Comparison of ENCODE assay signal across 1 cellular context in the genomic region with DNA sequence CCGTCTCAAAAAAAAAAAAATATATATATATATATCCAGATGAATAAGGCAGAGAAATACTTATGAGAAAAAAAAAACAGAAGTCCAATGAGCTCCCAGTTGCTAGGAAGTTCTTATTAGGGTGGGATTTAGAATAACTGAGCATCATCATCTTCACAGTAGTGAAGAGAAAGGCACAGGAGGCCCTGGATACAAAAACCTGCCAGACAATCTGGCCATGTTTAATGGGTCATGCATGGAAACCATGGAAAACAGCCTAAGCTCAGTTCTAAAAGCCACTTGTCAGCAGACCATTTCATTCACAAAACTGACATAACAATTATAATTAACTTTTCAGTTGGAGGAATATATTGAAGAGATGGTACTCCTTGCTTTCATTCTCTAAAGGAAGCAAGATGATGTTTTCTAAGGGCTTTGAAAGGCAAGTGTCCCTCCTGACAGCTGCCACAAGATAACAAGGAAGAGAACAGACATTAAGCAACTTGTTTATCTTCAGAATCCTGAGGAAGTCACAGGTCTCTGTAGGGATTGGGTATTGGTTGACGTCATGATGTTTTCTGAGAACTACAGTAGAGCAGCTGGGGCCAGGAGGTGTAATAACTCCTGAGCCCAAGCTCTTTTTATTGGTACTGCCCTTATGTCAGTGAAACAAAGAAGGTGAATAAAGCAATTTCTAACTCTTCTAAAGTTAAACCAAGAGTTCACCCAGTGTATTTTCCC.
TF ChIP-seq lines count a peak whose summit lies in the region.

No MANE protein-coding gene starts in this region.

TF ChIP-seq in K562, 482 proteins besides CTCF, POLR2A, EP300 and RAD21 (continued from another document):
- TF ChIP-seq, protein P1, sequence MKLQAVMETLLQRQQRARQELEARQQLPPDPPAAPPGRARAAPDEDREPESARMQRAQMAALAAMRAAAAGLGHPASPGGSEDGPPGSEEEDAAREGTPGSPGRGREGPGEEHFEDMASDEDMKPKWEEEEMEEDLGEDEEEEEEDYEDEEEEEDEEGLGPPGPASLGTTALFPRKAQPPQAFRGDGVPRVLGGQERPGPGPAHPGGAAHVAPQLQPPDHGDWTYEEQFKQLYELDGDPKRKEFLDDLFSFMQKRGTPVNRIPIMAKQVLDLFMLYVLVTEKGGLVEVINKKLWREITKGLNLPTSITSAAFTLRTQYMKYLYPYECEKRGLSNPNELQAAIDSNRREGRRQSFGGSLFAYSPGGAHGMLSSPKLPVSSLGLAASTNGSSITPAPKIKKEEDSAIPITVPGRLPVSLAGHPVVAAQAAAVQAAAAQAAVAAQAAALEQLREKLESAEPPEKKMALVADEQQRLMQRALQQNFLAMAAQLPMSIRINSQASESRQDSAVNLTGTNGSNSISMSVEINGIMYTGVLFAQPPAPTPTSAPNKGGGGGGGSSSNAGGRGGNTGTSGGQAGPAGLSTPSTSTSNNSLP (IDR thresholded peaks at IDR 0.05; ENCODE audit: borderline replicate concordance, low read depth, low read length) = no peak
- TF ChIP-seq MEIS2 (IDR thresholded peaks at IDR 0.05; ENCODE audit: partially characterized antibody) = no peak
- TF ChIP-seq, protein P2, sequence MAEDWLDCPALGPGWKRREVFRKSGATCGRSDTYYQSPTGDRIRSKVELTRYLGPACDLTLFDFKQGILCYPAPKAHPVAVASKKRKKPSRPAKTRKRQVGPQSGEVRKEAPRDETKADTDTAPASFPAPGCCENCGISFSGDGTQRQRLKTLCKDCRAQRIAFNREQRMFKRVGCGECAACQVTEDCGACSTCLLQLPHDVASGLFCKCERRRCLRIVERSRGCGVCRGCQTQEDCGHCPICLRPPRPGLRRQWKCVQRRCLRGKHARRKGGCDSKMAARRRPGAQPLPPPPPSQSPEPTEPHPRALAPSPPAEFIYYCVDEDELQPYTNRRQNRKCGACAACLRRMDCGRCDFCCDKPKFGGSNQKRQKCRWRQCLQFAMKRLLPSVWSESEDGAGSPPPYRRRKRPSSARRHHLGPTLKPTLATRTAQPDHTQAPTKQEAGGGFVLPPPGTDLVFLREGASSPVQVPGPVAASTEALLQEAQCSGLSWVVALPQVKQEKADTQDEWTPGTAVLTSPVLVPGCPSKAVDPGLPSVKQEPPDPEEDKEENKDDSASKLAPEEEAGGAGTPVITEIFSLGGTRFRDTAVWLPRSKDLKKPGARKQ (CRISPR knock-in tag; IDR thresholded peaks at IDR 0.05) = no peak
- no peak for TF ChIP-seq COPS2 (conservative IDR thresholded peaks at IDR 0.05)
- TF ChIP-seq, protein P3, sequence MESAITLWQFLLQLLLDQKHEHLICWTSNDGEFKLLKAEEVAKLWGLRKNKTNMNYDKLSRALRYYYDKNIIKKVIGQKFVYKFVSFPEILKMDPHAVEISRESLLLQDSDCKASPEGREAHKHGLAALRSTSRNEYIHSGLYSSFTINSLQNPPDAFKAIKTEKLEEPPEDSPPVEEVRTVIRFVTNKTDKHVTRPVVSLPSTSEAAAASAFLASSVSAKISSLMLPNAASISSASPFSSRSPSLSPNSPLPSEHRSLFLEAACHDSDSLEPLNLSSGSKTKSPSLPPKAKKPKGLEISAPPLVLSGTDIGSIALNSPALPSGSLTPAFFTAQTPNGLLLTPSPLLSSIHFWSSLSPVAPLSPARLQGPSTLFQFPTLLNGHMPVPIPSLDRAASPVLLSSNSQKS (CRISPR knock-in tag; IDR thresholded peaks at IDR 0.05) = no peak
- no peak for TF ChIP-seq FIP1L1 (IDR thresholded peaks at IDR 0.05; ENCODE audit: low read depth, low read length, poor library complexity, severe bottlenecking)
- TF ChIP-seq, protein P4, sequence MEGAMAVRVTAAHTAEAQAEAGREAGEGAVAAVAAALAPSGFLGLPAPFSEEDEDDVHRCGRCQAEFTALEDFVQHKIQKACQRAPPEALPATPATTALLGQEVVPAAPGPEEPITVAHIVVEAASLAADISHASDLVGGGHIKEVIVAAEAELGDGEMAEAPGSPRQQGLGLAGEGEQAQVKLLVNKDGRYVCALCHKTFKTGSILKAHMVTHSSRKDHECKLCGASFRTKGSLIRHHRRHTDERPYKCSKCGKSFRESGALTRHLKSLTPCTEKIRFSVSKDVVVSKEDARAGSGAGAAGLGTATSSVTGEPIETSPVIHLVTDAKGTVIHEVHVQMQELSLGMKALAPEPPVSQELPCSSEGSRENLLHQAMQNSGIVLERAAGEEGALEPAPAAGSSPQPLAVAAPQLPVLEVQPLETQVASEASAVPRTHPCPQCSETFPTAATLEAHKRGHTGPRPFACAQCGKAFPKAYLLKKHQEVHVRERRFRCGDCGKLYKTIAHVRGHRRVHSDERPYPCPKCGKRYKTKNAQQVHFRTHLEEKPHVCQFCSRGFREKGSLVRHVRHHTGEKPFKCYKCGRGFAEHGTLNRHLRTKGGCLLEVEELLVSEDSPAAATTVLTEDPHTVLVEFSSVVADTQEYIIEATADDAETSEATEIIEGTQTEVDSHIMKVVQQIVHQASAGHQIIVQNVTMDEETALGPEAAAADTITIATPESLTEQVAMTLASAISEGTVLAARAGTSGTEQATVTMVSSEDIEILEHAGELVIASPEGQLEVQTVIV (CRISPR knock-in tag; IDR thresholded peaks at IDR 0.05; ENCODE audit: borderline replicate concordance) = no peak
- TF ChIP-seq MTA1 (IDR thresholded peaks at IDR 0.05; ENCODE audit: borderline replicate concordance) = no peak
- peak; percentile 29; the same call in 1 of the 2 replicates for TF ChIP-seq ATF7 (IDR thresholded peaks at IDR 0.05)
- TF ChIP-seq, protein P5, sequence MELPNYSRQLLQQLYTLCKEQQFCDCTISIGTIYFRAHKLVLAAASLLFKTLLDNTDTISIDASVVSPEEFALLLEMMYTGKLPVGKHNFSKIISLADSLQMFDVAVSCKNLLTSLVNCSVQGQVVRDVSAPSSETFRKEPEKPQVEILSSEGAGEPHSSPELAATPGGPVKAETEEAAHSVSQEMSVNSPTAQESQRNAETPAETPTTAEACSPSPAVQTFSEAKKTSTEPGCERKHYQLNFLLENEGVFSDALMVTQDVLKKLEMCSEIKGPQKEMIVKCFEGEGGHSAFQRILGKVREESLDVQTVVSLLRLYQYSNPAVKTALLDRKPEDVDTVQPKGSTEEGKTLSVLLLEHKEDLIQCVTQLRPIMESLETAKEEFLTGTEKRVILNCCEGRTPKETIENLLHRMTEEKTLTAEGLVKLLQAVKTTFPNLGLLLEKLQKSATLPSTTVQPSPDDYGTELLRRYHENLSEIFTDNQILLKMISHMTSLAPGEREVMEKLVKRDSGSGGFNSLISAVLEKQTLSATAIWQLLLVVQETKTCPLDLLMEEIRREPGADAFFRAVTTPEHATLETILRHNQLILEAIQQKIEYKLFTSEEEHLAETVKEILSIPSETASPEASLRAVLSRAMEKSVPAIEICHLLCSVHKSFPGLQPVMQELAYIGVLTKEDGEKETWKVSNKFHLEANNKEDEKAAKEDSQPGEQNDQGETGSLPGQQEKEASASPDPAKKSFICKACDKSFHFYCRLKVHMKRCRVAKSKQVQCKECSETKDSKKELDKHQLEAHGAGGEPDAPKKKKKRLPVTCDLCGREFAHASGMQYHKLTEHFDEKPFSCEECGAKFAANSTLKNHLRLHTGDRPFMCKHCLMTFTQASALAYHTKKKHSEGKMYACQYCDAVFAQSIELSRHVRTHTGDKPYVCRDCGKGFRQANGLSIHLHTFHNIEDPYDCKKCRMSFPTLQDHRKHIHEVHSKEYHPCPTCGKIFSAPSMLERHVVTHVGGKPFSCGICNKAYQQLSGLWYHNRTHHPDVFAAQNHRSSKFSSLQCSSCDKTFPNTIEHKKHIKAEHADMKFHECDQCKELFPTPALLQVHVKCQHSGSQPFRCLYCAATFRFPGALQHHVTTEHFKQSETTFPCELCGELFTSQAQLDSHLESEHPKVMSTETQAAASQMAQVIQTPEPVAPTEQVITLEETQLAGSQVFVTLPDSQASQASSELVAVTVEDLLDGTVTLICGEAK (IDR thresholded peaks at IDR 0.05) = no peak
- TF ChIP-seq, protein P5 (CRISPR knock-in tag; IDR thresholded peaks at IDR 0.05) = no peak
- TF ChIP-seq PRMT5 (CRISPR knock-in tag; IDR thresholded peaks at IDR 0.05) = no peak
- TF ChIP-seq NFYB (IDR thresholded peaks at IDR 0.05; ENCODE audit: extremely low read depth, insufficient read length) = no peak
- 0 out of 4 replicates have a peak, but pooled peaks of 1 of the 2 experiments have one; percentile 26 for TF ChIP-seq FOXK2 (conservative IDR thresholded peaks at IDR 0.05 in 1 of 2, IDR thresholded peaks at IDR 0.05 in 1 of 2; ENCODE audit: low read depth in 2 of 2)
